8 cellular contexts compared by ENCODE assay signal in genomic region chr14:55579724-55580400, GRCh38. TPM values are rescaled to one million over a fixed set of nuclear protein-coding genes. Genes with fewer than 3 reads are reported as not detected.
A peak's percentile ranks its signal among the peaks of the same experiment; 100 is the strongest.
DNase-seq lines count a peak whose midpoint lies in the region; ATAC-seq and TF ChIP-seq lines count a peak whose summit lies in the region.

Gene KTN1, plus strand, starts transcription at chr14:55580207. Its CDS starts 31,842 bp downstream, at chr14:55612049.

- H3K27ac ChIP-seq in right lobe of liver: peak within 1 kb of the TSS; percentile 72 to 88 (median 75)

- peak within 1 kb of the TSS; percentile 81 to 83 (median 81) for H3K4me3 ChIP-seq in right lobe of liver

- WGBS in right lobe of liver (ENCODE audit: insufficient coverage, low coverage, low lambda C conversion rate, missing lambda C conversion rate): 0% methylated on average over 29 of the region's 83 CpGs

- peaks cover 0 to 35% (median 11%) of the 10 kb centered on the region in 4 donors for H3K4me1 ChIP-seq in right lobe of liver

- TF ChIP-seq CTCF in right lobe of liver (IDR thresholded peaks at IDR 0.05): no peak

- ATAC-seq in GM19043 (IDR thresholded peaks at IDR 0.05; ENCODE audit: low read depth, unreplicated experiment) (peak; percentile 76), HG03354 (IDR thresholded peaks at IDR 0.05; ENCODE audit: poor library complexity, severe bottlenecking, unreplicated experiment) (peak; percentile 84), right lobe of liver (peak; percentile 92 to 97 (median 94))

- no peaks in the 10 kb centered on the region for H3K9me3 ChIP-seq in right lobe of liver

- TF ChIP-seq POLR2A in right lobe of liver (IDR thresholded peaks at IDR 0.05): peak; percentile 79

- intact Hi-C loops in right lobe of liver (cut with DNase I): no loop called here

- H3K36me3 ChIP-seq in right lobe of liver: no peaks in the 10 kb centered on the region

- no peaks in the 10 kb centered on the region for H3K27me3 ChIP-seq in right lobe of liver

- peak; percentile 54 to 68 for DNase-seq in AML-193 (lab: John Stamatoyannopoulos, UW)
- DNase-seq in NCI-H526 (lab: John Stamatoyannopoulos, UW): peak; percentile 88 to 95
- peak; percentile 72 to 78 for DNase-seq in activated CD4-positive, alpha-beta T cell treated with anti-CD3 and anti-CD28 coated beads, Interleukin-2, amount 50 U/mL, for 4 hours
- DNase-seq in dermis microvascular lymphatic vessel endothelial cell (ENCODE audit: low read depth in 2 of 2): peak in 1 of 2 donors; percentile 88
- DNase-seq in right lobe of liver: peak; percentile 89 to 91 (median 91)
- DNase-seq in stimulated activated CD4-positive, alpha-beta T cell treated with anti-CD3 and anti-CD28 coated beads, Interleukin-4, amount 100 ng/mL, for 4 hours: peak; percentile 80 to 86

RNA-seq across cellular contexts. Expression of gene KTN1, which starts in this region (rescaled TPM):
- total RNA-seq in dermis microvascular lymphatic vessel endothelial cell (95.2 and 111 TPM in 2 replicates), right lobe of liver (10 to 100 TPM; 55.8 to 90.8 (median 64.1) TPM)
